In the genomic region with DNA sequence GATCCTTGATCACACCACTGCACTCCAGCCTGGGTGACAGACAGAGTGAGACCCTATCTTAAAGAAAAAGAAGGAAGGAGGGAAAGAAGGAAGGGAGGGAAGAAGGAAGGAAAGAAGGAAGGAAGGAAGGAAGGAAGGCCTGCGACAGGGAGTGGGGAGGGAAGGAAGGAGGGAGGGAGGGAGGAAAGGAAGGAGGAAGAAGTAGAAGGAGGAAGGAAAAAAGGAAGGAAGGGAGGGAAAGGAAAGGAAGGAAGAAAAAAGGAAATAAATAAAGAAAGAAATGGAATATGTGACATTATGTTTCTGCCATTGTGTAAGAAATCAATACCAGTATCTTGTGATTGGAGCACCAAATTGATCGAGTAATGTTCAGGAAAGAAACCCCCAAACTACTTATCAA, we compare ENCODE assay signal across 14 cellular contexts.
"Had no signal": no experiment of that assay in that cellular context is flagged by ENCODE, and none has a peak within 500 bp of the region (broad histone marks: within the 10 kb centered on the region; RNA-seq: fewer than 3 reads in every experiment).

No MANE protein-coding gene starts in this region.

- H3K9me3 Mint-ChIP-seq: stimulated activated memory B cell treated with anti-CD40 and anti-IgM and Interleukin-4, amounts not matched to agents 10 μg/mL and 1 μg/mL and 100 μg/mL, for 72 hours had no signal

- H3K36me3 Mint-ChIP-seq: naive B cell had no signal

- H3K9ac ChIP-seq: parathyroid adenoma had no signal

- H3K27ac Mint-ChIP-seq: dendritic cell treated with granulocyte-macrophage colony-stimulating factor and Interleukin-4, amounts not matched to agents 40 ng/mL and 50 ng/mL, for 4 days; stimulated activated memory B cell treated with anti-CD40 and anti-IgM and Interleukin-4, amounts not matched to agents 10 μg/mL and 1 μg/mL and 100 μg/mL, for 72 hours had no signal

- H3K9me3 ChIP-seq: breast epithelium, heart left ventricle had no signal

- H3K36me3 ChIP-seq: breast epithelium, heart left ventricle had no signal

- H3K4me3 ChIP-seq: breast epithelium, heart left ventricle, lung had no signal

- H3K27me3 Mint-ChIP-seq: dendritic cell treated with granulocyte-macrophage colony-stimulating factor and Interleukin-4, amounts not matched to agents 40 ng/mL and 50 ng/mL, for 4 days; naive B cell; stimulated activated memory B cell treated with anti-CD40 and anti-IgM and Interleukin-4, amounts not matched to agents 10 μg/mL and 1 μg/mL and 100 μg/mL, for 72 hours had no signal

- ATAC-seq: heart left ventricle; left colon; stimulated activated memory B cell treated with anti-CD40 and anti-IgM and Interleukin-4, amounts not matched to agents 10 μg/mL and 1 μg/mL and 100 μg/mL, for 72 hours had no signal

- H3K27ac ChIP-seq: breast epithelium, parathyroid adenoma had no signal

- H3K4me3 Mint-ChIP-seq: dendritic cell treated with granulocyte-macrophage colony-stimulating factor and Interleukin-4, amounts not matched to agents 40 ng/mL and 50 ng/mL, for 4 days; naive B cell; stimulated activated memory B cell treated with anti-CD40 and anti-IgM and Interleukin-4, amounts not matched to agents 10 μg/mL and 1 μg/mL and 100 μg/mL, for 72 hours had no signal

- DNase-seq: activated CD4-positive, alpha-beta T cell treated with anti-CD3 and anti-CD28 coated beads, Interleukin-2, amount 50 U/mL, for 4 hours; activated CD4-positive, CD25-positive, alpha-beta regulatory T cell treated with anti-CD3 and anti-CD28 coated beads, Interleukin-2, amount 50 U/mL, for 72 hours; activated CD8-positive, alpha-beta memory T cell treated with anti-CD3 and anti-CD28 coated beads, Interleukin-2, amount 50 U/mL, for 4 hours; anterior cingulate cortex; effector memory CD4-positive, alpha-beta T cell; heart left ventricle; left colon; naive B cell; trophoblast cell had no signal

- H3K27me3 ChIP-seq: breast epithelium, heart left ventricle had no signal
